In the genomic region with DNA sequence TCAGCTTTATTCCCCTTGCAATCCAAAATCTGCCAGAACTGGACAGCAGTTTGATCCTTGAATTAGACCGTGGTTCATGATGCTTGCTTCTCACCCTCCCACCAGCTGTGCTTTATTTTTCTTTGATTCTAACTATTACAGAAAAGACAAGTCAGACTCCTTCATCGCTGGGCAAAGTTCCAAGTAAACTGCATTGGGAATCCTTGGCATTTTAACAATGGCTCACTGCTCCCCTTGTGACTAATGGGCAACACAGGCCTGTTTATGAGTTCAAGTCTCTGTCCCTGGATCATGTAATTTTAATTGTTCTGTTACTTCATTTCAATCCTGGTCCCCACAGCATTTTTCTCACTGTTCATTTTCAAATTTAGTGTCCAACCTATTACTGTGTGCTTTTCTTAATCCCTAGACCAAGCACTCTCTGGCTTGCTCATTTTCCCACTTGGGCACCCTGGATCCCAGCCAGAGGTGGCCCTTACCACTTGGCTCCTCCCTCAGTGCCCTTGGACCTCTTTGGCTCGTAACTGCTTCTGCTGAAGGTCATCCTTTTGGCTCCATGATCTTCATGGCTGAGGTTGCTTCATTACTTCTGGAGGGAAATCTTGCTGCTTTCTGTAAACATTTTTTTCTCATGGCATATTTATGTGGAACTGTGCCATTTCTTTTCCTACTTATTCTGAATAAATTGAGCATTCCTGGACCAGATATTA, we compare ENCODE assay signal across 13 cellular contexts. TPM values are rescaled to one million over a fixed set of nuclear protein-coding genes. Genes with fewer than 3 reads are reported as not detected.
A peak's percentile ranks its signal among the peaks of the same experiment; 100 is the strongest.
DNase-seq lines count a peak whose midpoint lies in the region; ATAC-seq and TF ChIP-seq lines count a peak whose summit lies in the region.
"Had no signal": no experiment of that assay in that cellular context is flagged by ENCODE, and none has a peak within 500 bp of the region (broad histone marks: within the 10 kb centered on the region; RNA-seq: fewer than 3 reads in every experiment).

No MANE protein-coding gene starts in this region.

- H3K27ac ChIP-seq in fibroblast of lung (ENCODE audit: insufficient read depth, low read length) (no peak overlapping the region), sigmoid colon (peak overlapping the region in 3 of 4 donors; percentile 49 to 74 (median 67))

- TF ChIP-seq POLR2A in sigmoid colon (IDR thresholded peaks at IDR 0.05) = no peak

- H3K27me3 ChIP-seq in fibroblast of lung (ENCODE audit: control insufficient read depth, insufficient read depth, low read length) (no peaks in the 10 kb centered on the region), sigmoid colon (no peaks in the 10 kb centered on the region)
- H3K27me3 ChIP-seq: gastrocnemius medialis had no signal

- H3K36me3 ChIP-seq in fibroblast of lung (ENCODE audit: control insufficient read depth, insufficient read depth, low read length) = no peaks in the 10 kb centered on the region
- no peaks in the 10 kb centered on the region for H3K36me3 ChIP-seq in sigmoid colon
- H3K36me3 ChIP-seq: gastrocnemius medialis had no signal

- no peak for TF ChIP-seq EP300 in sigmoid colon (IDR thresholded peaks at IDR 0.05)

- H4K20me1 ChIP-seq in fibroblast of lung (ENCODE audit: control insufficient read depth, extremely low read depth, insufficient read depth, low read length) = no peaks in the 10 kb centered on the region

- H3K4me3 ChIP-seq in fibroblast of lung (replicated peaks in 1 of 4; ENCODE audit: control extremely low read depth in 1 of 4, insufficient read depth in 1 of 4, low read depth in 3 of 4, low read length in 4 of 4) (no peak overlapping the region), sigmoid colon (no peak overlapping the region)
- H3K4me3 ChIP-seq: gastrocnemius medialis had no signal

- peaks cover 15% of the 10 kb centered on the region for H3K4me1 ChIP-seq in fibroblast of lung (ENCODE audit: control insufficient read depth, extremely low read depth, insufficient read depth, low read length)
- H3K4me1 ChIP-seq in sigmoid colon = peaks cover 0 to 22% (median 20%) of the 10 kb centered on the region in 4 donors

- H3K9me3 ChIP-seq in fibroblast of lung (ENCODE audit: control insufficient read depth, insufficient read depth, low read depth, low read length) (no peaks in the 10 kb centered on the region), sigmoid colon (no peaks in the 10 kb centered on the region)
- H3K9me3 ChIP-seq: gastrocnemius medialis had no signal

- intact Hi-C loops in sigmoid colon (cut with DNase I) = loop anchor here (2.0 kb wide), 1 partner anchor 66 kb away; a partner anchor contains a TSS

- H3K79me2 ChIP-seq in fibroblast of lung (ENCODE audit: control insufficient read depth, insufficient read depth, low read length) = no peaks in the 10 kb centered on the region

- H3K4me2 ChIP-seq in fibroblast of lung (ENCODE audit: extremely low read depth, insufficient read depth, low read length) = no peak overlapping the region

- H2AFZ ChIP-seq in fibroblast of lung (ENCODE audit: low read length) = no peak overlapping the region

- TF ChIP-seq CTCF in fibroblast of lung (conservative IDR thresholded peaks at IDR 0.05 in 1 of 2, IDR thresholded peaks at IDR 0.05 in 1 of 2; ENCODE audit: low read depth in 1 of 2, low read length in 2 of 2) = no peak
- TF ChIP-seq CTCF in sigmoid colon (IDR thresholded peaks at IDR 0.05) = no peak

- H3K9ac ChIP-seq in fibroblast of lung (ENCODE audit: insufficient read depth, low read length) = no peak overlapping the region

- DNase-seq in Caki2 (ENCODE audit: low read depth) = peak; percentile 58
- peak; percentile 48 for DNase-seq in NCI-H446 treated with DMSO at 0.1 percent for 48 hours (lab: John Stamatoyannopoulos, UW)
- DNase-seq in fibroblast of lung (ENCODE audit: low read depth in 2 of 2) = peak; percentile 65 to 68
- no peak for DNase-seq in sigmoid colon
- DNase-seq in stimulated activated CD4-positive, alpha-beta T cell treated with anti-CD3 and anti-CD28 coated beads, Interleukin-15, amount 100 ng/mL, for 24 hours = no peak
- no peak for DNase-seq in effector CD8-positive, alpha-beta T cell (lab: John Stamatoyannopoulos, UW)
- DNase-seq in activated T-cell treated with anti-CD3 and anti-CD28 coated beads for 4 hours = no peak
- DNase-seq: activated B cell treated with CpG ODN at 0.5 μM for 24 hours; activated naive CD4-positive, alpha-beta T cell treated with anti-CD3 and anti-CD28 coated beads, Interleukin-2, amount 50 U/mL, for 16 hours; gastrocnemius medialis; MM.1S; stimulated activated CD4-positive, alpha-beta T cell treated with anti-CD3 and anti-CD28 coated beads, Interleukin-4, amount 100 ng/mL, for 24 hours had no signal

- ATAC-seq in HG03342 (IDR thresholded peaks at IDR 0.05; ENCODE audit: unreplicated experiment) = no peak
- ATAC-seq: gastrocnemius medialis had no signal

- 43 to 63% methylated on average over 3 of the region's 3 CpGs for WGBS in sigmoid colon, 2 donors

- in situ Hi-C loops in Caki2 (cut with HindIII; ENCODE audit: low pct_unique_long_range_greater_than_20kb, low sequenced_read_pairs) = no loop called here

RNA-seq across cellular contexts. Expression of a gene that starts 32.8 kb away (rescaled TPM):
- 80.2 and 123 TPM in 2 replicates for total RNA-seq in Caki2 (2014; rRNA removed; shearing (Covaris generic); ENCODE audit: low replicate concordance)
- 54.7 and 64.4 TPM in 2 replicates for total RNA-seq in fibroblast of lung
- 43.0 and 75.0 TPM in 2 replicates for polyA plus RNA-seq in fibroblast of lung
- 50.9 and 86.2 TPM in 2 replicates for polyA plus RNA-seq in fibroblast of lung (2012)
- 28.1 and 89.4 TPM in 2 replicates for polyA minus RNA-seq in fibroblast of lung (ENCODE audit: low replicate concordance)
- total RNA-seq in sigmoid colon = 10 to 100 TPM; 10.2 to 23.2 (median 13.8) TPM
- 100 to 1,000 TPM in 2 of 3 donors, 10 to 100 TPM in 1; 81.1 to 233 (median 129) TPM for polyA plus RNA-seq in sigmoid colon

RNA-seq across cellular contexts. Expression of a gene that starts 33.3 kb away (rescaled TPM):
- total RNA-seq in Caki2 (2014; rRNA removed; shearing (Covaris generic); ENCODE audit: low replicate concordance) = 63.3 and 65.5 TPM in 2 replicates
- total RNA-seq in fibroblast of lung (66.8 and 107 TPM in 2 replicates), sigmoid colon (10 to 100 TPM; 22.5 to 35.0 (median 24.6) TPM)
- polyA plus RNA-seq in fibroblast of lung (30.7 and 31.4 TPM in 2 replicates), sigmoid colon (100 to 1,000 TPM in 1 of 3 donors, 10 to 100 TPM in 2; 11.4 to 211 (median 19.2) TPM)
- 33.7 and 39.7 TPM in 2 replicates for polyA plus RNA-seq in fibroblast of lung (2012)
- polyA minus RNA-seq in fibroblast of lung (ENCODE audit: low replicate concordance) = 91.4 and 92.5 TPM in 2 replicates

RNA-seq across cellular contexts. Expression of a gene that starts 43.0 kb away (rescaled TPM):
- total RNA-seq in Caki2 (2014; rRNA removed; shearing (Covaris generic); ENCODE audit: low replicate concordance) = 267 and 291 TPM in 2 replicates
- total RNA-seq in fibroblast of lung = 72.9 and 77.3 TPM in 2 replicates
- 77.1 and 80.0 TPM in 2 replicates for polyA plus RNA-seq in fibroblast of lung
- 86.8 and 93.4 TPM in 2 replicates for polyA plus RNA-seq in fibroblast of lung (2012)
- 35.2 and 47.9 TPM in 2 replicates for polyA minus RNA-seq in fibroblast of lung (ENCODE audit: low replicate concordance)
- total RNA-seq in sigmoid colon = 10 to 100 TPM; 34.3 to 45.7 (median 40.7) TPM
- 100 to 1,000 TPM; 199 to 305 (median 286) TPM for polyA plus RNA-seq in sigmoid colon

RNA-seq across cellular contexts. Expression of a gene that starts 48.3 kb away (rescaled TPM):
- 8.9 and 26.7 TPM in 2 replicates for total RNA-seq in Caki2 (2014; rRNA removed; shearing (Covaris generic); ENCODE audit: low replicate concordance)
- total RNA-seq in fibroblast of lung (14.1 and 27.7 TPM in 2 replicates), sigmoid colon (1 to 10 TPM; 5.9 to 9.2 (median 7.2) TPM)
- polyA plus RNA-seq in fibroblast of lung (18.6 and 20.7 TPM in 2 replicates), sigmoid colon (10 to 100 TPM in 1 of 3 donors, 1 to 10 TPM in 2; 2.4 to 54.5 (median 3.0) TPM)
- polyA plus RNA-seq in fibroblast of lung (2012) = 30.1 and 35.5 TPM in 2 replicates
- 39.1 and 91.6 TPM in 2 replicates for polyA minus RNA-seq in fibroblast of lung (ENCODE audit: low replicate concordance)

RNA-seq across cellular contexts. Expression of a gene that starts 54.0 kb away (rescaled TPM):
- 0.35 and 13.2 TPM in 2 replicates for total RNA-seq in Caki2 (2014; rRNA removed; shearing (Covaris generic); ENCODE audit: low replicate concordance)
- 0.51 and 0.83 TPM in 2 replicates for total RNA-seq in fibroblast of lung
- 0.28 TPM in 2 replicates for polyA plus RNA-seq in fibroblast of lung
- 0.09 and 0.15 TPM in 2 replicates for polyA plus RNA-seq in fibroblast of lung (2012)
- polyA minus RNA-seq in fibroblast of lung (ENCODE audit: low replicate concordance) = not detected in 2 replicates
- total RNA-seq in sigmoid colon = 10 to 100 TPM; 10.2 to 25.3 (median 11.5) TPM
- 100 to 1,000 TPM in 1 of 3 donors, 10 to 100 TPM in 2; 13.2 to 108 (median 90.5) TPM for polyA plus RNA-seq in sigmoid colon

Comparison
In these comparisons a context has a peak if more than half of its experiments do, and no peak if none do; other contexts are left out.
1. DNase-seq: peak in Caki2 (single experiment), NCI-H446 treated with DMSO at 0.1 percent for 48 hours (single experiment) and fibroblast of lung (2 of 2); none in sigmoid colon (single experiment), stimulated activated CD4-positive, alpha-beta T cell treated with anti-CD3 and anti-CD28 coated beads, Interleukin-15, amount 100 ng/mL, for 24 hours (single experiment), effector CD8-positive, alpha-beta T cell (single experiment) and activated T-cell treated with anti-CD3 and anti-CD28 coated beads for 4 hours (single experiment).